ENCODE assay signal across 8 cellular contexts in the genomic region with DNA sequence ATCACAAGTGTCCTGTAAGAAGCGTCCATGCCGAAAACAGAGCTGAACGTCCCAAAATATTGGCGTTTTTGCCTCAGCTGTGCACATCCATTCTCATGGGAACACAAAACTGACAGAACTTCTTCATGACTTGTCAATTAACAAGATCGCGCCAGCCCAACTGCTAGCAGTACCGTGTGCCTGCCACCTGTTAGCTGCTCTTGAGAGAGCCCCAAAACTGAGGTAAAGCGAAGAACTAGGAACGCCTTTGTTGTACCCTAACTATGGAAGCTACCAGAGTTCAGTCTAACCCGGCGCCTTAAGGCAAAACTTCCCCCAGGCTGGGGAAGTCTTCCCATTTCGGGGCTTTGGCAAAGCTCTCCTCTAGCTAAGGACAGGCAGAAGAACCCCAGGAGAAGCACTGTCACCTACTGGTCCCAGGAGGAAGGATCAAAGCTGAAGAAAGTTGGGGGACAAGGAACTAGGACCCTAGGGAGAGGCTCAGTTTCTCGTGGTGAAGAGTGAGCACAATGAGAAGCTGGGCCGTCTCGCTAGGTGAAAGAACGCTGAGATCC. TPM values are rescaled to one million over a fixed set of nuclear protein-coding genes. Genes with fewer than 3 reads are reported as not detected.
DNase-seq lines count a peak whose midpoint lies in the region; ATAC-seq, FAIRE-seq and TF ChIP-seq lines count a peak whose summit lies in the region.

No MANE protein-coding gene starts in this region.

- H3K27me3 ChIP-seq in breast epithelium = no peaks in the 10 kb centered on the region
- no peaks in the 10 kb centered on the region; a peak in 1 of 5 replicates for H3K27me3 ChIP-seq in HepG2 (ENCODE audit: control insufficient read depth in 1 of 2, insufficient read depth in 2 of 2, low read length in 2 of 2)
- H3K27me3 ChIP-seq in thoracic aorta (replicated peaks; ENCODE audit: insufficient read depth) = no peaks in the 10 kb centered on the region

- peak overlapping the region; percentile 97 for H3K4me2 ChIP-seq in HepG2 (ENCODE audit: low read depth, low read length)

- in situ Hi-C loops in HepG2 (cut with HindIII; ENCODE audit: extremely low pct_ligation_motif_present, low pct_unique_long_range_greater_than_20kb) = loop anchor here (25.0 kb wide), 1 partner anchor 275 kb away; a partner anchor contains a TSS

- TF ChIP-seq CTCF in D721Med (IDR thresholded peaks at IDR 0.05; ENCODE audit: insufficient read depth, missing control alignments) (peak; percentile 4), breast epithelium (IDR thresholded peaks at IDR 0.05) (no peak), HepG2 (CRISPR knock-in tag; IDR thresholded peaks at IDR 0.05) (peak; percentile 21; the same call in 1 of the 2 replicates), thoracic aorta (IDR thresholded peaks at IDR 0.05) (no peak)

- peak overlapping the region; percentile 90 to 95 for H3K27ac ChIP-seq in breast epithelium
- H3K27ac ChIP-seq in HepG2 (ENCODE audit: extremely low read length, insufficient read depth, low read length) = peak overlapping the region; percentile 87
- peak overlapping the region; percentile 85 to 90 for H3K27ac ChIP-seq in thoracic aorta

- TF ChIP-seq POLR2A in breast epithelium (IDR thresholded peaks at IDR 0.05) (no peak), HepG2 (IDR thresholded peaks at IDR 0.05; ENCODE audit: insufficient read depth in 1 of 2, low read depth in 2 of 2, low read length in 2 of 2) (no peak)

- H4K20me1 ChIP-seq in HepG2 (ENCODE audit: insufficient read depth, low read length) = peaks cover 3% of the 10 kb centered on the region; the same call in 1 of the 2 replicates

- H3K36me3 ChIP-seq in breast epithelium = no peaks in the 10 kb centered on the region
- no peaks in the 10 kb centered on the region for H3K36me3 ChIP-seq in HepG2 (replicated peaks in 1 of 2; ENCODE audit: control insufficient read depth in 1 of 2, insufficient read depth in 2 of 2, low read length in 2 of 2)
- no peaks in the 10 kb centered on the region for H3K36me3 ChIP-seq in thoracic aorta

- CTCF ChIA-PET in HepG2 (lab: Yijun Ruan, JAX; ENCODE audit: low intra/inter-chr PET ratio, low total read pairs) = no interaction called here

- POLR2A ChIA-PET in HepG2 (lab: Yijun Ruan, JAX) = interaction anchor here (0.8 to 2.5 kb wide), 9 partner anchors 10 to 242 kb away, joined by 3 to 17 read pairs (median 6); no protein-coding TSS in a partner anchor

- H3K4me1 ChIP-seq in breast epithelium (no peaks in the 10 kb centered on the region), HepG2 (ENCODE audit: insufficient read depth, low read length) (peaks cover 47% of the 10 kb centered on the region), thoracic aorta (ENCODE audit: control insufficient read depth in 1 of 2, low read depth in 2 of 2) (peaks cover 10 to 18% of the 10 kb centered on the region in 2 donors)

- TF ChIP-seq EP300 in HepG2 (IDR thresholded peaks at IDR 0.05; ENCODE audit: low read depth in 2 of 2, low read length in 2 of 2) (no peak), HepG2 (CRISPR knock-in tag; IDR thresholded peaks at IDR 0.05; ENCODE audit: borderline replicate concordance) (no peak)

- ATAC-seq in GM21529 (IDR thresholded peaks at IDR 0.05; ENCODE audit: unreplicated experiment) (peak; percentile 5), HepG2 (peak; percentile 33), thoracic aorta (ENCODE audit: insufficient number of reproducible peaks, low FRiP score, low read depth) (no peak), HG03342 (IDR thresholded peaks at IDR 0.05; ENCODE audit: unreplicated experiment) (no peak), HG03565 (IDR thresholded peaks at IDR 0.05; ENCODE audit: unreplicated experiment) (no peak)

- peak overlapping the region; percentile 91 for H3K9ac ChIP-seq in HepG2 (ENCODE audit: insufficient read depth, low read depth, low read length)

- no TSS peak for BruUV-seq in HepG2 (replicated peaks; lab: Mats Ljungman, UMichigan)

- H3K4me3 ChIP-seq in breast epithelium = peak overlapping the region; percentile 76 to 93 (median 77)
- peak overlapping the region; percentile 79 to 98 (median 82) for H3K4me3 ChIP-seq in HepG2 (replicated peaks in 1 of 3; ENCODE audit: insufficient read depth in 1 of 3, low read depth in 2 of 3, low read length in 3 of 3)
- H3K4me3 ChIP-seq in thoracic aorta = peak overlapping the region; percentile 87

- DNase-seq in D721Med (ENCODE audit: insufficient read length, low spot score) (no peak), OCI-M1 (lab: John Stamatoyannopoulos, UW) (peak; percentile 74), breast epithelium (ENCODE audit: low spot score in 2 of 2) (no peak), HepG2 (ENCODE audit: low spot score) (peak; percentile 18), thoracic aorta (ENCODE audit: low spot score) (no peak)

- no peaks in the 10 kb centered on the region for H3K9me3 ChIP-seq in breast epithelium
- H3K9me3 ChIP-seq in HepG2 (ENCODE audit: low read length) = no peaks in the 10 kb centered on the region
- H3K9me3 ChIP-seq in thoracic aorta = no peaks in the 10 kb centered on the region

- peaks cover 50% of the 10 kb centered on the region for H3K79me2 ChIP-seq in HepG2 (ENCODE audit: insufficient read depth, low read length)

- TF ChIP-seq RAD21 in HepG2 (CRISPR knock-in tag; IDR thresholded peaks at IDR 0.05) = no peak

- H2AFZ ChIP-seq in HepG2 (ENCODE audit: low read length) = peak overlapping the region; percentile 55

- intact Hi-C loops in breast epithelium (cut with DNase I; ENCODE audit: low total_unique reads) (no loop called here), HepG2 (cut with micrococcal nuclease; ENCODE audit: unreplicated experiment) (no loop called here)

- FAIRE-seq in D721Med (lab: Jason Lieb, UNC) (no peak), HepG2 (lab: Jason Lieb, UNC) (no peak)

- WGBS in HepG2 (ENCODE audit: low lambda C conversion rate) = 2% methylated on average over 16 of the region's 16 CpGs

TF ChIP-seq in HepG2, 621 proteins besides CTCF, POLR2A, EP300 and RAD21 (continues in another document):
- TF ChIP-seq ZNF605 (CRISPR knock-in tag; IDR thresholded peaks at IDR 0.05) = peak; percentile 38; the same call in 1 of the 2 replicates
- TF ChIP-seq ZNF430 (CRISPR knock-in tag; IDR thresholded peaks at IDR 0.05) = peak; percentile 66; the same call in 1 of the 2 replicates
- TF ChIP-seq SRY (CRISPR knock-in tag; IDR thresholded peaks at IDR 0.05) = 0 out of 2 replicates have a peak, but pooled peaks have one; percentile 1
- TF ChIP-seq ZNF761 (CRISPR knock-in tag; conservative IDR thresholded peaks at IDR 0.05) = 0 out of 2 replicates have a peak, but pooled peaks have one; percentile 56
- TF ChIP-seq, protein P1, sequence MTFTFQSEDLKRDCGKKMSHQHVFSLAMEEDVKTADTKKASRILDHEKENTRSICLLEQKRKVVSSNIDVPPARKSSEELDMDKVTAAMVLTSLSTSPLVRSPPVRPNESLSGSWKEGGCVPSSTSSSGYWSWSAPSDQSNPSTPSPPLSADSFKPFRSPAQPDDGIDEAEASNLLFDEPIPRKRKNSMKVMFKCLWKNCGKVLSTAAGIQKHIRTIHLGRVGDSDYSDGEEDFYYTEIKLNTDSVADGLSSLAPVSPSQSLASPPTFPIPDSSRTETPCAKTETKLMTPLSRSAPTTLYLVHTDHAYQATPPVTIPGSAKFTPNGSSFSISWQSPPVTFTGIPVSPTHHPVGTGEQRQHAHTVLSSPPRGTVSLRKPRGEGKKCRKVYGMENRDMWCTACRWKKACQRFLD (CRISPR knock-in tag; IDR thresholded peaks at IDR 0.05; ENCODE audit: borderline replicate concordance) = 0 out of 2 replicates have a peak, but pooled peaks have one; percentile 76
- TF ChIP-seq ZNF468 (CRISPR knock-in tag; IDR thresholded peaks at IDR 0.05) = no peak
- TF ChIP-seq, protein P2, sequence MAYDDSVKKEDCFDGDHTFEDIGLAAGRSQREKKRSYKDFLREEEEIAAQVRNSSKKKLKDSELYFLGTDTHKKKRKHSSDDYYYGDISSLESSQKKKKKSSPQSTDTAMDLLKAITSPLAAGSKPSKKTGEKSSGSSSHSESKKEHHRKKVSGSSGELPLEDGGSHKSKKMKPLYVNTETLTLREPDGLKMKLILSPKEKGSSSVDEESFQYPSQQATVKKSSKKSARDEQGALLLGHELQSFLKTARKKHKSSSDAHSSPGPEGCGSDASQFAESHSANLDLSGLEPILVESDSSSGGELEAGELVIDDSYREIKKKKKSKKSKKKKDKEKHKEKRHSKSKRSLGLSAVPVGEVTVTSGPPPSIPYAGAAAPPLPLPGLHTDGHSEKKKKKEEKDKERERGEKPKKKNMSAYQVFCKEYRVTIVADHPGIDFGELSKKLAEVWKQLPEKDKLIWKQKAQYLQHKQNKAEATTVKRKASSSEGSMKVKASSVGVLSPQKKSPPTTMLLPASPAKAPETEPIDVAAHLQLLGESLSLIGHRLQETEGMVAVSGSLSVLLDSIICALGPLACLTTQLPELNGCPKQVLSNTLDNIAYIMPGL (CRISPR knock-in tag; IDR thresholded peaks at IDR 0.05; ENCODE audit: borderline replicate concordance in 1 of 2, low read depth in 1 of 2) = peak in 1 of 2 experiments; percentile 80; a peak in 1 of 4 replicates

RNA-seq across cellular contexts. Expression of a gene that starts 0.7 kb away (rescaled TPM):
- total RNA-seq in breast epithelium (10 to 100 TPM; 12.2 to 22.6 (median 18.1) TPM), HepG2 (2016; rRNA removed; fragmentation: Illumina TruSeq; extraction: Trizol) (19.7 and 26.3 TPM in 2 replicates), thoracic aorta (10 to 100 TPM; 11.0 to 18.7 TPM)
- 9.5 and 9.6 TPM in 2 replicates for total RNA-seq in HepG2 (2016; cell fraction: cytosol; rRNA removed; fragmentation: Illumina TruSeq; extraction: Trizol; ENCODE audit: low read depth)
- total RNA-seq in HepG2 (2016; cell fraction: insoluble cytoplasmic fraction; rRNA removed; fragmentation: Illumina TruSeq; extraction: Trizol) = 17.2 and 24.4 TPM in 2 replicates
- total RNA-seq in HepG2 (2016; cell fraction: membrane; rRNA removed; fragmentation: Illumina TruSeq; extraction: Trizol) = 7.9 and 8.4 TPM in 2 replicates
- 15.7 and 18.2 TPM in 2 replicates for total RNA-seq in HepG2 (2016; cell fraction: nucleus; rRNA removed; fragmentation: Illumina TruSeq; extraction: Trizol)
- 12.2 and 13.9 TPM in 2 replicates for polyA plus RNA-seq in HepG2 (2011; rRNA removed)
- polyA plus RNA-seq in HepG2 (2011; cell fraction: cytosol; rRNA removed) = 5.6 and 7.2 TPM in 2 replicates
- 7.5 and 7.6 TPM in 2 replicates for polyA plus RNA-seq in HepG2 (2011; cell fraction: nucleus; rRNA removed)
- polyA plus RNA-seq in HepG2 (2012) = 7.5 and 7.9 TPM in 2 replicates
- 0.67 and 1.0 TPM in 2 replicates for polyA plus RNA-seq in HepG2 (2016; cell fraction: cytosol; fragmentation: Illumina TruSeq; extraction: Trizol; ENCODE audit: low read depth)
- polyA plus RNA-seq in HepG2 (2016; cell fraction: insoluble cytoplasmic fraction; fragmentation: Illumina TruSeq; extraction: Trizol; ENCODE audit: low read depth) = 11.7 and 12.0 TPM in 2 replicates
- polyA plus RNA-seq in HepG2 (2016; cell fraction: membrane; fragmentation: Illumina TruSeq; extraction: Trizol; ENCODE audit: low read depth) = 1.4 and 1.6 TPM in 2 replicates
- 16.9 and 17.5 TPM in 2 replicates for polyA plus RNA-seq in HepG2 (2016; cell fraction: nucleus; fragmentation: Illumina TruSeq; extraction: Trizol; ENCODE audit: insufficient read depth, low read depth)
- 26.2 and 75.0 TPM in 2 replicates for polyA minus RNA-seq in HepG2 (2011; rRNA and poly(A)+ RNA removed; ENCODE audit: low replicate concordance)
- polyA minus RNA-seq in HepG2 (2011; cell fraction: cytosol; rRNA and poly(A)+ RNA removed) = 11.7 and 13.3 TPM in 2 replicates
- polyA minus RNA-seq in HepG2 (2011; cell fraction: nucleus; rRNA and poly(A)+ RNA removed) = 20.0 and 20.3 TPM in 2 replicates

Comparison
In these comparisons a context has a peak if more than half of its experiments do, and no peak if none do; other contexts are left out.
1. DNase-seq: peak in OCI-M1 (single experiment) and HepG2 (single experiment); none in D721Med (single experiment), breast epithelium (0 of 2) and thoracic aorta (single experiment).
2. CTCF ChIP-seq: peak in D721Med (single experiment) and HepG2 (single experiment); none in breast epithelium (0 of 3) and thoracic aorta (single experiment).
3. ATAC-seq: peak in GM21529 (single experiment) and HepG2 (single experiment); none in thoracic aorta (single experiment), HG03342 (single experiment) and HG03565 (single experiment).
4. Peak in every context shown above with its lines, with median percentiles within 50 percentile points of each other: H3K27ac ChIP-seq and H3K4me3 ChIP-seq.